1 cellular context compared by ENCODE assay signal in the genomic region with DNA sequence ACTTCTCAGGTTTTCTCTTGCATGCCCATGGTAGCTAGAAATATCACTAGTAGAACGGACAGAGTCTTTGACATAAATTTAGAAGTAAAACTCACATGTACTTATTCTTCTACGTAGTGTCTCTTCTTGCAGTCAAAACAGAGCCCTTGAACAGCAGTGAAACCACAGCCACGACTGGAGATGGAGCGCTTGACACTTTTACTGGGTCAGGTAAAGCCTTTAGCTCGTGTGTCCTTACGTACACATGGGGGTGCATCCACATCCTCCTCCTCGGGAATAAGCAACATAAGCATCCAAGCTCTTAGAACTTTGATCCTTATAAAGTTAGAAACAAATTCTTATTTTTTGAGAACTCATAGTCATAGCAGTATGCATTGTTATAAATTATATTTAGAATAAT.
TF ChIP-seq lines count a peak whose summit lies in the region.

No MANE protein-coding gene starts in this region.

TF ChIP-seq in GM23338, 12 proteins besides CTCF, POLR2A, EP300 and RAD21 (continued from another document):
- TF ChIP-seq, protein P1, sequence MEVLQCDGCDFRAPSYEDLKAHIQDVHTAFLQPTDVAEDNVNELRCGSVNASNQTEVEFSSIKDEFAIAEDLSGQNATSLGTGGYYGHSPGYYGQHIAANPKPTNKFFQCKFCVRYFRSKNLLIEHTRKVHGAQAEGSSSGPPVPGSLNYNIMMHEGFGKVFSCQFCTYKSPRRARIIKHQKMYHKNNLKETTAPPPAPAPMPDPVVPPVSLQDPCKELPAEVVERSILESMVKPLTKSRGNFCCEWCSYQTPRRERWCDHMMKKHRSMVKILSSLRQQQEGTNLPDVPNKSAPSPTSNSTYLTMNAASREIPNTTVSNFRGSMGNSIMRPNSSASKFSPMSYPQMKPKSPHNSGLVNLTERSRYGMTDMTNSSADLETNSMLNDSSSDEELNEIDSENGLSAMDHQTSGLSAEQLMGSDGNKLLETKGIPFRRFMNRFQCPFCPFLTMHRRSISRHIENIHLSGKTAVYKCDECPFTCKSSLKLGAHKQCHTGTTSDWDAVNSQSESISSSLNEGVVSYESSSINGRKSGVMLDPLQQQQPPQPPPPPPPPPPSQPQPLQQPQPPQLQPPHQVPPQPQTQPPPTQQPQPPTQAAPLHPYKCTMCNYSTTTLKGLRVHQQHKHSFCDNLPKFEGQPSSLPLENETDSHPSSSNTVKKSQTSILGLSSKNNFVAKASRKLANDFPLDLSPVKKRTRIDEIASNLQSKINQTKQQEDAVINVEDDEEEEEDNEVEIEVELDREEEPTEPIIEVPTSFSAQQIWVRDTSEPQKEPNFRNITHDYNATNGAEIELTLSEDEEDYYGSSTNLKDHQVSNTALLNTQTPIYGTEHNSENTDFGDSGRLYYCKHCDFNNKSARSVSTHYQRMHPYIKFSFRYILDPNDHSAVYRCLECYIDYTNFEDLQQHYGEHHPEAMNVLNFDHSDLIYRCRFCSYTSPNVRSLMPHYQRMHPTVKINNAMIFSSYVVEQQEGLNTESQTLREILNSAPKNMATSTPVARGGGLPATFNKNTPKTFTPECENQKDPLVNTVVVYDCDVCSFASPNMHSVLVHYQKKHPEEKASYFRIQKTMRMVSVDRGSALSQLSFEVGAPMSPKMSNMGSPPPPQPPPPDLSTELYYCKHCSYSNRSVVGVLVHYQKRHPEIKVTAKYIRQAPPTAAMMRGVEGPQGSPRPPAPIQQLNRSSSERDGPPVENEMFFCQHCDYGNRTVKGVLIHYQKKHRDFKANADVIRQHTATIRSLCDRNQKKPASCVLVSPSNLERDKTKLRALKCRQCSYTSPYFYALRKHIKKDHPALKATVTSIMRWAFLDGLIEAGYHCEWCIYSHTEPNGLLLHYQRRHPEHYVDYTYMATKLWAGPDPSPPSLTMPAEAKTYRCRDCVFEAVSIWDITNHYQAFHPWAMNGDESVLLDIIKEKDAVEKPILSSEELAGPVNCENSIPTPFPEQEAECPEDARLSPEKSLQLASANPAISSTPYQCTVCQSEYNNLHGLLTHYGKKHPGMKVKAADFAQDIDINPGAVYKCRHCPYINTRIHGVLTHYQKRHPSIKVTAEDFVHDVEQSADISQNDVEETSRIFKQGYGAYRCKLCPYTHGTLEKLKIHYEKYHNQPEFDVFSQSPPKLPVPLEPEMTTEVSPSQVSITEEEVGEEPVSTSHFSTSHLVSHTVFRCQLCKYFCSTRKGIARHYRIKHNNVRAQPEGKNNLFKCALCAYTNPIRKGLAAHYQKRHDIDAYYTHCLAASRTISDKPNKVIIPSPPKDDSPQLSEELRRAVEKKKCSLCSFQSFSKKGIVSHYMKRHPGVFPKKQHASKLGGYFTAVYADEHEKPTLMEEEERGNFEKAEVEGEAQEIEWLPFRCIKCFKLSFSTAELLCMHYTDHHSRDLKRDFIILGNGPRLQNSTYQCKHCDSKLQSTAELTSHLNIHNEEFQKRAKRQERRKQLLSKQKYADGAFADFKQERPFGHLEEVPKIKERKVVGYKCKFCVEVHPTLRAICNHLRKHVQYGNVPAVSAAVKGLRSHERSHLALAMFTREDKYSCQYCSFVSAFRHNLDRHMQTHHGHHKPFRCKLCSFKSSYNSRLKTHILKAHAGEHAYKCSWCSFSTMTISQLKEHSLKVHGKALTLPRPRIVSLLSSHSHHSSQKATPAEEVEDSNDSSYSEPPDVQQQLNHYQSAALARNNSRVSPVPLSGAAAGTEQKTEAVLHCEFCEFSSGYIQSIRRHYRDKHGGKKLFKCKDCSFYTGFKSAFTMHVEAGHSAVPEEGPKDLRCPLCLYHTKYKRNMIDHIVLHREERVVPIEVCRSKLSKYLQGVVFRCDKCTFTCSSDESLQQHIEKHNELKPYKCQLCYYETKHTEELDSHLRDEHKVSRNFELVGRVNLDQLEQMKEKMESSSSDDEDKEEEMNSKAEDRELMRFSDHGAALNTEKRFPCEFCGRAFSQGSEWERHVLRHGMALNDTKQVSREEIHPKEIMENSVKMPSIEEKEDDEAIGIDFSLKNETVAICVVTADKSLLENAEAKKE (CRISPR knock-in tag; IDR thresholded peaks at IDR 0.05): no peak
- no peak for TF ChIP-seq EZH2 (IDR thresholded peaks at IDR 0.05; ENCODE audit: low read depth, unreplicated experiment)
- TF ChIP-seq STAT1 (IDR thresholded peaks at IDR 0.05; ENCODE audit: unreplicated experiment): no peak
- TF ChIP-seq EZH2phosphoT487 (IDR thresholded peaks at IDR 0.05; ENCODE audit: unreplicated experiment): no peak
- TF ChIP-seq JUNB (IDR thresholded peaks at IDR 0.05; ENCODE audit: unreplicated experiment): no peak
- no peak for TF ChIP-seq ZNF331 (CRISPR knock-in tag; IDR thresholded peaks at IDR 0.05; ENCODE audit: low read depth)
- no peak for TF ChIP-seq CREB1 (CRISPR knock-in tag; IDR thresholded peaks at IDR 0.05; ENCODE audit: low read depth)
- TF ChIP-seq POLR2AphosphoS5 (IDR thresholded peaks at IDR 0.05; ENCODE audit: low read depth): no peak
